In genomic region chr10:58756126-58756525, GRCh38 we compare ENCODE assay signal across 12 cellular contexts.
DNase-seq lines count a peak whose midpoint lies in the region; ATAC-seq and TF ChIP-seq lines count a peak whose summit lies in the region.
"Had no signal": no experiment of that assay in that cellular context is flagged by ENCODE, and none has a peak within 500 bp of the region (broad histone marks: within the 10 kb centered on the region; RNA-seq: fewer than 3 reads in every experiment).

No MANE protein-coding gene starts in this region.

- H3K4me2 ChIP-seq in PC-3 (ENCODE audit: low read length) (peak overlapping the region; percentile 73), fibroblast of lung (ENCODE audit: extremely low read depth, insufficient read depth, low read length) (peak overlapping the region; percentile 87)

- TF ChIP-seq POLR2A in ovary (IDR thresholded peaks at IDR 0.05), result no peak

- H3K9me2 ChIP-seq in PC-3 (replicated peaks; ENCODE audit: low read length), result no peaks in the 10 kb centered on the region

- H3K9ac ChIP-seq in PC-3 (ENCODE audit: low read length) (no peak overlapping the region), fibroblast of lung (ENCODE audit: insufficient read depth, low read length) (no peak overlapping the region)

- intact Hi-C loops in PC-3 (cut with micrococcal nuclease) (no loop called here), ovary (cut with DNase I) (no loop called here)

- no peak for TF ChIP-seq CTCF in AG09309 (IDR thresholded peaks at IDR 0.05; ENCODE audit: control insufficient read depth, insufficient read depth, low read depth, low read length, missing control alignments)
- TF ChIP-seq CTCF in PC-3 (conservative IDR thresholded peaks at IDR 0.05; ENCODE audit: low read depth, low read length), result no peak
- TF ChIP-seq CTCF in fibroblast of lung (conservative IDR thresholded peaks at IDR 0.05 in 1 of 2, IDR thresholded peaks at IDR 0.05 in 1 of 2; ENCODE audit: low read depth in 1 of 2, low read length in 2 of 2), result no peak
- no peak for TF ChIP-seq CTCF in ovary (IDR thresholded peaks at IDR 0.05)

- no peaks in the 10 kb centered on the region for H3K9me3 ChIP-seq in PC-3 (ENCODE audit: low read length)
- no peaks in the 10 kb centered on the region for H3K9me3 ChIP-seq in fibroblast of lung (ENCODE audit: control insufficient read depth, insufficient read depth, low read depth, low read length)
- no peaks in the 10 kb centered on the region for H3K9me3 ChIP-seq in ovary

- WGBS in ovary, 3 donors, result 2 to 5% (median 4%) methylated on average over 6 of the region's 6 CpGs

- BruUV-seq in PC-3 (replicated peaks; lab: Mats Ljungman, UMichigan), result no TSS peak

- no peak for TF ChIP-seq EP300 in ovary (IDR thresholded peaks at IDR 0.05)

- no peaks in the 10 kb centered on the region for H3K36me3 ChIP-seq in PC-3 (ENCODE audit: low read depth, low read length)
- H3K36me3 ChIP-seq in fibroblast of lung (ENCODE audit: control insufficient read depth, insufficient read depth, low read length), result no peaks in the 10 kb centered on the region
- no peaks in the 10 kb centered on the region for H3K36me3 ChIP-seq in ovary

- POLR2A ChIA-PET in PC-3 (lab: Charles Lee; ENCODE audit: unreplicated experiment), result no interaction called here

- no peaks in the 10 kb centered on the region for H4K20me1 ChIP-seq in PC-3 (ENCODE audit: low read length)
- no peaks in the 10 kb centered on the region for H4K20me1 ChIP-seq in fibroblast of lung (ENCODE audit: control insufficient read depth, extremely low read depth, insufficient read depth, low read length)

- ATAC-seq in PC-3, result no peak; the same call in 1 of the 2 replicates
- ATAC-seq in HG02623 (IDR thresholded peaks at IDR 0.05; ENCODE audit: unreplicated experiment), result no peak
- ATAC-seq in GM19023 (IDR thresholded peaks at IDR 0.05; ENCODE audit: unreplicated experiment), result no peak

- no peaks in the 10 kb centered on the region for H3K79me2 ChIP-seq in PC-3 (ENCODE audit: low read length)
- no peaks in the 10 kb centered on the region for H3K79me2 ChIP-seq in fibroblast of lung (ENCODE audit: control insufficient read depth, insufficient read depth, low read length)

- H2AFZ ChIP-seq in PC-3 (ENCODE audit: low read length), result peak overlapping the region; percentile 56
- H2AFZ ChIP-seq in fibroblast of lung (ENCODE audit: low read length), result no peak overlapping the region

- DNase-seq in AG09309 (ENCODE audit: low read depth) (no peak), PC-3 (no peak), fibroblast of lung (ENCODE audit: low read depth in 2 of 2) (peak; percentile 45 to 85), ovary (no peak), AML-193 (lab: John Stamatoyannopoulos, UW) (no peak), occipital lobe (lab: John Stamatoyannopoulos, UW) (no peak)
- DNase-seq: activated effector memory CD4-positive, alpha-beta T cell treated with anti-CD3 and anti-CD28 coated beads, Interleukin-2, amount 50 U/mL, for 16 hours; CD8-positive, alpha-beta memory T cell; naive B cell; NCI-H510A treated with DMSO at 0.1 percent for 48 hours had no signal

- H3K27ac ChIP-seq in PC-3 (ENCODE audit: low read length) (0 out of 2 replicates have a peak overlapping the region, but pooled peaks have one; percentile 5), fibroblast of lung (ENCODE audit: insufficient read depth, low read length) (peak overlapping the region; percentile 52), ovary (peak overlapping the region; percentile 41 to 72)

- no peaks in the 10 kb centered on the region for H3F3A ChIP-seq in PC-3 (ENCODE audit: low read length, unreplicated experiment)

- H3K4me3 ChIP-seq in AG09309 (ENCODE audit: control insufficient read depth, low read depth, low read length) (peak overlapping the region; percentile 24), PC-3 (ENCODE audit: low read length) (peak overlapping the region; percentile 59), fibroblast of lung (replicated peaks in 1 of 4; ENCODE audit: control extremely low read depth in 1 of 4, insufficient read depth in 1 of 4, low read depth in 3 of 4, low read length in 4 of 4) (peak overlapping the region; percentile 32 to 45 (median 38)), ovary (peak overlapping the region; percentile 4)

- H3K27me3 ChIP-seq in PC-3 (ENCODE audit: low read length), result 0 out of 2 replicates have a peak, but pooled peaks cover 22% of the 10 kb centered on the region
- H3K27me3 ChIP-seq in fibroblast of lung (ENCODE audit: control insufficient read depth, insufficient read depth, low read length), result no peaks in the 10 kb centered on the region
- H3K27me3 ChIP-seq in ovary, result no peaks in the 10 kb centered on the region

- CTCF ChIA-PET in PC-3 (lab: Charles Lee), result no interaction called here

- peaks cover 16% of the 10 kb centered on the region for H3K4me1 ChIP-seq in PC-3 (ENCODE audit: insufficient read depth, low read length)
- peaks cover 14% of the 10 kb centered on the region for H3K4me1 ChIP-seq in fibroblast of lung (ENCODE audit: control insufficient read depth, extremely low read depth, insufficient read depth, low read length)
- peaks cover 10% of the 10 kb centered on the region for H3K4me1 ChIP-seq in ovary (ENCODE audit: insufficient read depth)

Comparison
In these comparisons a context has a peak if more than half of its experiments do, and no peak if none do; other contexts are left out.
1. DNase-seq: peak in fibroblast of lung (2 of 2); none in AG09309 (single experiment), PC-3 (single experiment), ovary (0 of 5), AML-193 (0 of 2) and occipital lobe (single experiment).
2. H3K4me3 ChIP-seq: peak in every context shown above with its lines; median percentile 59 in PC-3; 38 in fibroblast of lung; 24 in AG09309; 4 in ovary.
3. H3K27ac ChIP-seq: peak in every context shown above with its lines; median percentile 56 in ovary; 52 in fibroblast of lung; 5 in PC-3.